Comparison of ENCODE assay signal across 11 cellular contexts in genomic region chr12:67456281-67456918, GRCh38.
DNase-seq lines count a peak whose midpoint lies in the region; ATAC-seq and TF ChIP-seq lines count a peak whose summit lies in the region.
"Had no signal": no experiment of that assay in that cellular context is flagged by ENCODE, and none has a peak within 500 bp of the region (broad histone marks: within the 10 kb centered on the region; RNA-seq: fewer than 3 reads in every experiment).

No MANE protein-coding gene starts in this region.

- peak overlapping the region; percentile 9; the same call in 1 of the 2 replicates for H3K4me3 Mint-ChIP-seq in HFFc6
- H3K4me3 Mint-ChIP-seq: dendritic cell treated with granulocyte-macrophage colony-stimulating factor and Interleukin-4, amounts not matched to agents 40 ng/mL and 50 ng/mL, for 4 days; stimulated activated naive B cell treated with anti-CD40 and anti-IgM and Interleukin-4, amounts not matched to agents 10 μg/mL and 1 μg/mL and 100 μg/mL, for 72 hours had no signal

- no peak overlapping the region for H2BK120ac ChIP-seq in mesendoderm (ENCODE audit: low read depth, low read length)

- no peak overlapping the region for H3K27ac ChIP-seq in mesendoderm (ENCODE audit: low read depth, low read length)

- H3K9ac ChIP-seq in mesendoderm (ENCODE audit: low read length), result no peak overlapping the region

- no peaks in the 10 kb centered on the region for H3K4me1 ChIP-seq in mesendoderm (ENCODE audit: control insufficient read depth, low read depth, low read length)

- H3K36me3 ChIP-seq in mesendoderm (ENCODE audit: control insufficient read depth, insufficient read depth, low read length), result no peaks in the 10 kb centered on the region

- no peak overlapping the region for H2BK5ac ChIP-seq in mesendoderm (ENCODE audit: low read length)

- no peak overlapping the region for H3K4ac ChIP-seq in mesendoderm (ENCODE audit: low read depth, low read length)

- TF ChIP-seq CTCF in HFFc6 (IDR thresholded peaks at IDR 0.05) (no peak), GM13977 (IDR thresholded peaks at IDR 0.05; ENCODE audit: extremely low read depth, insufficient read depth, missing control alignments) (no peak)

- no peak overlapping the region for H3K56ac ChIP-seq in mesendoderm (ENCODE audit: low read length)

- H3K79me2 ChIP-seq in mesendoderm (ENCODE audit: control insufficient read depth, insufficient read depth, low read length), result no peaks in the 10 kb centered on the region

- no peak overlapping the region for H2AK5ac ChIP-seq in mesendoderm (ENCODE audit: low read length)

- peaks cover 7% of the 10 kb centered on the region; the same call in 1 of the 2 replicates for H3K27me3 Mint-ChIP-seq in HFFc6 (ENCODE audit: insufficient read depth)

- no peak overlapping the region for H4K5ac ChIP-seq in mesendoderm (ENCODE audit: low read length)

- no peak overlapping the region for H3K18ac ChIP-seq in mesendoderm (ENCODE audit: low read length)

- no peak overlapping the region for H2BK15ac ChIP-seq in mesendoderm (replicated peaks; ENCODE audit: low read depth)

- ATAC-seq in SK-N-SH treated with all-trans-retinoic acid at 6 μM for 48 hours, result peak; percentile 88
- ATAC-seq: stimulated activated naive B cell treated with anti-CD40 and anti-IgM and Interleukin-4, amounts not matched to agents 10 μg/mL and 1 μg/mL and 100 μg/mL, for 72 hours had no signal

- in situ Hi-C loops in GM13977 (cut with MboI; ENCODE audit: low pct_unique_long_range_greater_than_20kb, low sequenced_read_pairs, unreplicated experiment), result no loop called here

- H3K27me3 ChIP-seq in mesendoderm (ENCODE audit: insufficient read depth, low read length, poor library complexity), result no peaks in the 10 kb centered on the region

- H3K4me3 ChIP-seq in mesendoderm (ENCODE audit: low read length), result no peak overlapping the region

- no peaks in the 10 kb centered on the region for H3K79me1 ChIP-seq in mesendoderm (ENCODE audit: low read length)

- DNase-seq in A172 (ENCODE audit: low spot score) (peak; percentile 67), HFFc6 (peak; percentile 25), inferior parietal cortex (ENCODE audit: extremely low spot score) (peak; percentile 37), mesendoderm (no peak), cerebellar cortex (ENCODE audit: low spot score) (no peak), GM13977 (ENCODE audit: low spot score) (no peak)
- no peak for DNase-seq in NK-92 treated with Interleukin-12 subunit alpha and Interleukin-12 subunit beta, amount 100 ng/mL, for 24 hours (lab: John Stamatoyannopoulos, UW)
- DNase-seq: CD4-positive, CD25-positive, alpha-beta regulatory T cell; stimulated activated naive B cell treated with anti-CD40 and anti-IgM and Interleukin-4, amounts not matched to agents 10 μg/mL and 1 μg/mL and 100 μg/mL, for 72 hours had no signal

- no CpG with 5 or more reads among the region's 4 CpGs for WGBS in mesendoderm (ENCODE audit: extremely low coverage, insufficient coverage, low lambda C conversion rate)

- no peak overlapping the region for H3K27ac Mint-ChIP-seq in HFFc6
- H3K27ac Mint-ChIP-seq: CD4-positive, CD25-positive, alpha-beta regulatory T cell; stimulated activated naive B cell treated with anti-CD40 and anti-IgM and Interleukin-4, amounts not matched to agents 10 μg/mL and 1 μg/mL and 100 μg/mL, for 72 hours had no signal

- no peaks in the 10 kb centered on the region for H3K9me3 Mint-ChIP-seq in HFFc6

- H3K23ac ChIP-seq in mesendoderm (ENCODE audit: low read length), result no peak overlapping the region

- no peaks in the 10 kb centered on the region for H3K36me3 Mint-ChIP-seq in HFFc6 (ENCODE audit: low read depth)
- H3K36me3 Mint-ChIP-seq: CD4-positive, CD25-positive, alpha-beta regulatory T cell had no signal

- peaks cover 26% of the 10 kb centered on the region for H3K4me1 Mint-ChIP-seq in HFFc6 (ENCODE audit: low read depth)

- no peak overlapping the region for H4K8ac ChIP-seq in mesendoderm (ENCODE audit: low read depth, low read length)

- no peak overlapping the region for H3K4me2 ChIP-seq in mesendoderm (ENCODE audit: low read length)

TF ChIP-seq in SK-N-SH treated with all-trans-retinoic acid at 6 μM for 48 hours, 23 proteins besides CTCF, POLR2A, EP300 and RAD21 (continues in another document):
- TF ChIP-seq TOX (CRISPR knock-in tag; IDR thresholded peaks at IDR 0.05; ENCODE audit: borderline replicate concordance) (no peak), ZFP30 (CRISPR knock-in tag; IDR thresholded peaks at IDR 0.05) (no peak), OSR1 (CRISPR knock-in tag; IDR thresholded peaks at IDR 0.05) (no peak), BACH2 (CRISPR knock-in tag; IDR thresholded peaks at IDR 0.05; ENCODE audit: borderline replicate concordance) (no peak), CSRNP3 (CRISPR knock-in tag; IDR thresholded peaks at IDR 0.05) (no peak), ZC3H10 (CRISPR knock-in tag; IDR thresholded peaks at IDR 0.05) (no peak), RARB (CRISPR knock-in tag; IDR thresholded peaks at IDR 0.05) (no peak), CSDC2 (CRISPR knock-in tag; IDR thresholded peaks at IDR 0.05) (no peak), PPARA (CRISPR knock-in tag; IDR thresholded peaks at IDR 0.05; ENCODE audit: borderline replicate concordance) (no peak), PATZ1 (CRISPR knock-in tag; IDR thresholded peaks at IDR 0.05; ENCODE audit: borderline replicate concordance) (no peak), CREB5 (CRISPR knock-in tag; IDR thresholded peaks at IDR 0.05; ENCODE audit: low read depth) (no peak), GLIS3 (CRISPR knock-in tag; IDR thresholded peaks at IDR 0.05) (no peak), ISL1 (CRISPR knock-in tag; IDR thresholded peaks at IDR 0.05) (no peak), ZFP3 (CRISPR knock-in tag; IDR thresholded peaks at IDR 0.05) (no peak), TCF4 (CRISPR knock-in tag; IDR thresholded peaks at IDR 0.05; ENCODE audit: borderline replicate concordance) (no peak), ZNF565 (CRISPR knock-in tag; conservative IDR thresholded peaks at IDR 0.05; ENCODE audit: low read depth) (no peak), ARNTL (CRISPR knock-in tag; IDR thresholded peaks at IDR 0.05; ENCODE audit: borderline replicate concordance, low read depth) (no peak), ESRRG (CRISPR knock-in tag; IDR thresholded peaks at IDR 0.05) (no peak)

Comparison
In these comparisons a context has a peak if more than half of its experiments do, and no peak if none do; other contexts are left out.
1. DNase-seq: peak in A172 (single experiment), HFFc6 (single experiment) and inferior parietal cortex (single experiment); none in NK-92 treated with Interleukin-12 subunit alpha and Interleukin-12 subunit beta, amount 100 ng/mL, for 24 hours (single experiment), mesendoderm (single experiment), cerebellar cortex (single experiment) and GM13977 (single experiment).